In the genomic region with DNA sequence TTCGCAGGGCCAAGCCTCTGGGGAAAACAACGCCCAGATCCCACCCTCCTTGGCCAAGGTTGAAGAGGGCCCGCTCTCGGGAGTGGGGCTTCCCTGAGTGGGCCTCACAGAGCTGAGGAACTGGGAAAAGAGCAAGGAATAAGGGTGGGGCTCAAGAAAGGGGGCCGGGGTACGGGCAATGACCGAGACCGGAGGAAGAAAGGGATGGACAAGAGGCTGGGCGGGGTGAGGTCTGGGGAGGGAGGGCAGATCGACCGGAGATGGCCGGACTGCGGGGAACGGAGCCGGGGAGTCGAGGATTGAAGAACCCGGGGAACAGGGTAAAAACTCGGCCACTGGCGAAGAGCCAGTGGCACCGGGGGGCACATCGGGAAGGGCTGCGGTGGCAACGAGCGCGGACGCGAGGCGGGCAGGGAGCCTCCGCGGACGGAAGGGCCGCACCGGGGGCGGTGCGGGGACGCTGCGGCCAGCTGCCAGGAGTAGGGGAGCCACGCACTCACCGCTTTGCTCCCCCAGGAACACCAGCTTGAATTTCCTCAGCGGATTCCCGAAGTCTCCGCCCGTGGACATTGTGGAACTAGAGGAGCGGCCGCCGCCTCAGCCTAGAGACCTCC, we compare ENCODE assay signal across 8 cellular contexts. TPM values are rescaled to one million over a fixed set of nuclear protein-coding genes. Genes with fewer than 3 reads are reported as not detected.
DNase-seq lines count a peak whose midpoint lies in the region; ATAC-seq and TF ChIP-seq lines count a peak whose summit lies in the region.

No MANE protein-coding gene starts in this region.

- peaks cover 9% of the 10 kb centered on the region for H3K36me3 Mint-ChIP-seq in activated naive CD8-positive, alpha-beta T cell treated with anti-CD3 and anti-CD28 coated beads for 36 hours

- H3K4me2 ChIP-seq in parathyroid adenoma (ENCODE audit: low read length): peak overlapping the region; percentile 87

- intact Hi-C loops in heart left ventricle (cut with DNase I): no loop called here

- H3K27ac Mint-ChIP-seq in activated naive CD8-positive, alpha-beta T cell treated with anti-CD3 and anti-CD28 coated beads for 36 hours: peak overlapping the region; percentile 80

- no peaks in the 10 kb centered on the region for H3K27me3 ChIP-seq in heart left ventricle
- no peaks in the 10 kb centered on the region for H3K27me3 ChIP-seq in parathyroid adenoma (ENCODE audit: control insufficient read depth, insufficient read depth, low read length)

- ATAC-seq in GM21717 (IDR thresholded peaks at IDR 0.05; ENCODE audit: unreplicated experiment): peak; percentile 13
- ATAC-seq in heart left ventricle: peak in 3 of 4 donors; percentile 2 to 28 (median 23)
- ATAC-seq in GM18858 (IDR thresholded peaks at IDR 0.05; ENCODE audit: unreplicated experiment): no peak
- ATAC-seq in GM18873 (IDR thresholded peaks at IDR 0.05; ENCODE audit: low FRiP score, unreplicated experiment): no peak

- H3K9me3 ChIP-seq in heart left ventricle: no peaks in the 10 kb centered on the region
- H3K9me3 ChIP-seq in parathyroid adenoma (ENCODE audit: control insufficient read depth, low read length): no peaks in the 10 kb centered on the region

- DNase-seq in DMS79 (lab: John Stamatoyannopoulos, UW) (peak; percentile 20), M059J (ENCODE audit: low read depth) (peak; percentile 35), heart left ventricle (peak; percentile 56 to 72 (median 61))
- no peak for DNase-seq in activated naive CD8-positive, alpha-beta T cell treated with anti-CD3 and anti-CD28 coated beads for 36 hours

- H3K36me3 ChIP-seq in heart left ventricle: no peaks in the 10 kb centered on the region
- no peaks in the 10 kb centered on the region for H3K36me3 ChIP-seq in parathyroid adenoma (ENCODE audit: control insufficient read depth, insufficient read depth, low read length)

- H3K4me1 Mint-ChIP-seq in activated naive CD8-positive, alpha-beta T cell treated with anti-CD3 and anti-CD28 coated beads for 36 hours: peaks cover 22% of the 10 kb centered on the region

- H3K79me2 ChIP-seq in parathyroid adenoma: peaks cover 25% of the 10 kb centered on the region

- peak overlapping the region; percentile 84 for H3K9ac ChIP-seq in parathyroid adenoma

- WGBS in heart left ventricle, 4 donors: 0 to 1% (median 1%) methylated on average over 30 to 46 of the region's 46 CpGs

- peak overlapping the region; percentile 97 for H3K4me3 Mint-ChIP-seq in activated naive CD8-positive, alpha-beta T cell treated with anti-CD3 and anti-CD28 coated beads for 36 hours

- H3K4me3 ChIP-seq in heart left ventricle (peak overlapping the region; percentile 61 to 99 (median 89)), parathyroid adenoma (ENCODE audit: low read depth, low read length) (peak overlapping the region; percentile 81)

- H3K27me3 Mint-ChIP-seq in activated naive CD8-positive, alpha-beta T cell treated with anti-CD3 and anti-CD28 coated beads for 36 hours: peaks cover 2% of the 10 kb centered on the region

- peak overlapping the region; percentile 90 to 99 (median 98) for H3K27ac ChIP-seq in heart left ventricle
- H3K27ac ChIP-seq in parathyroid adenoma: peak overlapping the region; percentile 87

- no peak for TF ChIP-seq POLR2A in heart left ventricle (IDR thresholded peaks at IDR 0.05)

- H3K4me1 ChIP-seq in heart left ventricle: peaks cover 2 to 29% (median 16%) of the 10 kb centered on the region in 12 donors
- H3K4me1 ChIP-seq in parathyroid adenoma: no peaks in the 10 kb centered on the region

- H2AFZ ChIP-seq in parathyroid adenoma: peak overlapping the region; percentile 83

- TF ChIP-seq CTCF in heart left ventricle (IDR thresholded peaks at IDR 0.05) (no peak), parathyroid adenoma (IDR thresholded peaks at IDR 0.05) (no peak)

- H3K9me3 Mint-ChIP-seq in activated naive CD8-positive, alpha-beta T cell treated with anti-CD3 and anti-CD28 coated beads for 36 hours: no peaks in the 10 kb centered on the region

RNA-seq across cellular contexts. Expression of gene RAB6A, which starts 0.7 kb away (rescaled TPM):
- total RNA-seq in M059J (2014; rRNA removed; shearing (Covaris generic)): 87.9 and 89.7 TPM in 2 replicates
- total RNA-seq in activated naive CD8-positive, alpha-beta T cell treated with anti-CD3 and anti-CD28 coated beads for 36 hours: 10 to 100 TPM; 54.7 to 57.3 TPM
- 100 to 1,000 TPM in 7 of 9 donors, 10 to 100 TPM in 2; 92.2 to 143 (median 123) TPM for total RNA-seq in heart left ventricle
- 100 to 1,000 TPM in 1 of 2 donors, 10 to 100 TPM in 1; 41.7 to 110 TPM for polyA plus RNA-seq in heart left ventricle

RNA-seq across cellular contexts. Expression of gene MRPL48, which starts 27.5 kb away (rescaled TPM):
- 57.7 and 88.5 TPM in 2 replicates for total RNA-seq in M059J (2014; rRNA removed; shearing (Covaris generic))
- 10 to 100 TPM; 53.9 to 59.3 TPM for total RNA-seq in activated naive CD8-positive, alpha-beta T cell treated with anti-CD3 and anti-CD28 coated beads for 36 hours
- total RNA-seq in heart left ventricle: 10 to 100 TPM; 21.0 to 43.5 (median 39.4) TPM
- 10 to 100 TPM; 33.3 to 47.7 TPM for polyA plus RNA-seq in heart left ventricle

Comparison
In these comparisons a context has a peak if more than half of its experiments do, and no peak if none do; other contexts are left out.
1. ATAC-seq: peak in GM21717 (single experiment) and heart left ventricle (3 of 4); none in GM18858 (single experiment) and GM18873 (single experiment).